In genomic region chr15:55740981-55741591, GRCh38 we compare ENCODE assay signal across 1 cellular context.
A peak's percentile ranks its signal among the peaks of the same experiment; 100 is the strongest.
TF ChIP-seq lines count a peak whose summit lies in the region.

No MANE protein-coding gene starts in this region.

TF ChIP-seq in HEK293, 187 proteins besides CTCF, POLR2A, EP300 and RAD21 (continued from another document and continues in another):
- TF ChIP-seq GLIS1 (tag by site-specific recombination; IDR thresholded peaks at IDR 0.05) (peak; percentile 56; the same call in 1 of the 2 replicates), ZNF335 (tag by site-specific recombination; conservative IDR thresholded peaks at IDR 0.05) (no peak), ZNF350 (tag by site-specific recombination; IDR thresholded peaks at IDR 0.05) (no peak), ZBTB7A (tag by site-specific recombination; IDR thresholded peaks at IDR 0.05; ENCODE audit: low read depth) (no peak), ZNF785 (tag by site-specific recombination; IDR thresholded peaks at IDR 0.05) (no peak), GFI1B (tag by site-specific recombination; IDR thresholded peaks at IDR 0.05) (peak; percentile 65), ZBTB20 (tag by site-specific recombination; IDR thresholded peaks at IDR 0.05) (peak; percentile 92), ZNF580 (tag by site-specific recombination; IDR thresholded peaks at IDR 0.05) (peak; percentile 83), ZBTB1 (tag by site-specific recombination; IDR thresholded peaks at IDR 0.05) (0 out of 2 replicates have a peak, but pooled peaks have one; percentile 21), ZNF830 (tag by site-specific recombination; IDR thresholded peaks at IDR 0.05; ENCODE audit: low read depth) (no peak), ZSCAN5A (tag by site-specific recombination; IDR thresholded peaks at IDR 0.05) (no peak), ZNF302 (tag by site-specific recombination; IDR thresholded peaks at IDR 0.05; ENCODE audit: low read depth) (no peak), PRDM6 (tag by site-specific recombination; IDR thresholded peaks at IDR 0.05) (peak; percentile 100), ZNF133 (tag by site-specific recombination; IDR thresholded peaks at IDR 0.05) (no peak), MEIS1 (CRISPR knock-in tag; IDR thresholded peaks at IDR 0.05; ENCODE audit: borderline replicate concordance) (no peak), OVOL3 (tag by site-specific recombination; IDR thresholded peaks at IDR 0.05) (peak; percentile 86), ZNF843 (tag by site-specific recombination; IDR thresholded peaks at IDR 0.05) (peak; percentile 96), GLI2 (tag by site-specific recombination; IDR thresholded peaks at IDR 0.05; ENCODE audit: borderline replicate concordance, low read depth) (peak; percentile 94), ZBTB17 (tag by site-specific recombination; IDR thresholded peaks at IDR 0.05) (peak; percentile 76), YY1 (tag by site-specific recombination; IDR thresholded peaks at IDR 0.05) (0 out of 2 replicates have a peak, but pooled peaks have one; percentile 10), ZNF138 (tag by site-specific recombination; IDR thresholded peaks at IDR 0.05; ENCODE audit: borderline replicate concordance) (no peak), ZNF558 (tag by site-specific recombination; IDR thresholded peaks at IDR 0.05) (no peak), FEZF1 (tag by site-specific recombination; IDR thresholded peaks at IDR 0.05) (peak; percentile 99), MZF1 (tag by site-specific recombination; IDR thresholded peaks at IDR 0.05; ENCODE audit: borderline replicate concordance) (peak; percentile 71; the same call in 1 of the 2 replicates), SP7 (tag by site-specific recombination; IDR thresholded peaks at IDR 0.05) (peak; percentile 86), ZNF354C (tag by site-specific recombination; IDR thresholded peaks at IDR 0.05; ENCODE audit: borderline replicate concordance, low read depth) (no peak), SALL2 (tag by site-specific recombination; IDR thresholded peaks at IDR 0.05; ENCODE audit: borderline replicate concordance) (no peak), WT1 (tag by site-specific recombination; IDR thresholded peaks at IDR 0.05) (peak; percentile 86), KLF9 (tag by site-specific recombination; IDR thresholded peaks at IDR 0.05; ENCODE audit: low read depth) (no peak), ZNF37A (tag by site-specific recombination; IDR thresholded peaks at IDR 0.05) (no peak), MYNN (tag by site-specific recombination; IDR thresholded peaks at IDR 0.05; ENCODE audit: borderline replicate concordance) (no peak; the same call in 1 of the 2 replicates), ZNF777 (tag by site-specific recombination; IDR thresholded peaks at IDR 0.05; ENCODE audit: borderline replicate concordance) (no peak), ZNF544 (tag by site-specific recombination; IDR thresholded peaks at IDR 0.05) (no peak), ZNF155 (tag by site-specific recombination; IDR thresholded peaks at IDR 0.05) (no peak), ZNF518A (tag by site-specific recombination; conservative IDR thresholded peaks at IDR 0.05; ENCODE audit: low read depth) (no peak), PRDM2 (tag by site-specific recombination; IDR thresholded peaks at IDR 0.05; ENCODE audit: borderline replicate concordance) (no peak), ZNF610 (tag by site-specific recombination; IDR thresholded peaks at IDR 0.05; ENCODE audit: borderline replicate concordance) (peak; percentile 71; the same call in 1 of the 2 replicates), ZSCAN4 (tag by site-specific recombination; IDR thresholded peaks at IDR 0.05) (0 out of 2 replicates have a peak, but pooled peaks have one; percentile 5), ZNF707 (tag by site-specific recombination; IDR thresholded peaks at IDR 0.05) (no peak), ZSCAN16 (tag by site-specific recombination; IDR thresholded peaks at IDR 0.05) (no peak), KLF1 (tag by site-specific recombination; IDR thresholded peaks at IDR 0.05) (no peak), ZNF416 (tag by site-specific recombination; IDR thresholded peaks at IDR 0.05) (no peak)
- TF ChIP-seq, protein P1, sequence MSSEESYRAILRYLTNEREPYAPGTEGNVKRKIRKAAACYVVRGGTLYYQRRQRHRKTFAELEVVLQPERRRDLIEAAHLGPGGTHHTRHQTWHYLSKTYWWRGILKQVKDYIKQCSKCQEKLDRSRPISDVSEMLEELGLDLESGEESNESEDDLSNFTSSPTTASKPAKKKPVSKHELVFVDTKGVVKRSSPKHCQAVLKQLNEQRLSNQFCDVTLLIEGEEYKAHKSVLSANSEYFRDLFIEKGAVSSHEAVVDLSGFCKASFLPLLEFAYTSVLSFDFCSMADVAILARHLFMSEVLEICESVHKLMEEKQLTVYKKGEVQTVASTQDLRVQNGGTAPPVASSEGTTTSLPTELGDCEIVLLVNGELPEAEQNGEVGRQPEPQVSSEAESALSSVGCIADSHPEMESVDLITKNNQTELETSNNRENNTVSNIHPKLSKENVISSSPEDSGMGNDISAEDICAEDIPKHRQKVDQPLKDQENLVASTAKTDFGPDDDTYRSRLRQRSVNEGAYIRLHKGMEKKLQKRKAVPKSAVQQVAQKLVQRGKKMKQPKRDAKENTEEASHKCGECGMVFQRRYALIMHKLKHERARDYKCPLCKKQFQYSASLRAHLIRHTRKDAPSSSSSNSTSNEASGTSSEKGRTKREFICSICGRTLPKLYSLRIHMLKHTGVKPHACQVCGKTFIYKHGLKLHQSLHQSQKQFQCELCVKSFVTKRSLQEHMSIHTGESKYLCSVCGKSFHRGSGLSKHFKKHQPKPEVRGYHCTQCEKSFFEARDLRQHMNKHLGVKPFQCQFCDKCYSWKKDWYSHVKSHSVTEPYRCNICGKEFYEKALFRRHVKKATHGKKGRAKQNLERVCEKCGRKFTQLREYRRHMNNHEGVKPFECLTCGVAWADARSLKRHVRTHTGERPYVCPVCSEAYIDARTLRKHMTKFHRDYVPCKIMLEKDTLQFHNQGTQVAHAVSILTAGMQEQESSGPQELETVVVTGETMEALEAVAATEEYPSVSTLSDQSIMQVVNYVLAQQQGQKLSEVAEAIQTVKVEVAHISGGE (tag by site-specific recombination; conservative IDR thresholded peaks at IDR 0.05; ENCODE audit: low read depth): no peak
- TF ChIP-seq, protein P2, sequence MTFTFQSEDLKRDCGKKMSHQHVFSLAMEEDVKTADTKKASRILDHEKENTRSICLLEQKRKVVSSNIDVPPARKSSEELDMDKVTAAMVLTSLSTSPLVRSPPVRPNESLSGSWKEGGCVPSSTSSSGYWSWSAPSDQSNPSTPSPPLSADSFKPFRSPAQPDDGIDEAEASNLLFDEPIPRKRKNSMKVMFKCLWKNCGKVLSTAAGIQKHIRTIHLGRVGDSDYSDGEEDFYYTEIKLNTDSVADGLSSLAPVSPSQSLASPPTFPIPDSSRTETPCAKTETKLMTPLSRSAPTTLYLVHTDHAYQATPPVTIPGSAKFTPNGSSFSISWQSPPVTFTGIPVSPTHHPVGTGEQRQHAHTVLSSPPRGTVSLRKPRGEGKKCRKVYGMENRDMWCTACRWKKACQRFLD (tag by site-specific recombination; IDR thresholded peaks at IDR 0.05): no peak
